ENCODE assay signal across 22 cellular contexts in the genomic region with DNA sequence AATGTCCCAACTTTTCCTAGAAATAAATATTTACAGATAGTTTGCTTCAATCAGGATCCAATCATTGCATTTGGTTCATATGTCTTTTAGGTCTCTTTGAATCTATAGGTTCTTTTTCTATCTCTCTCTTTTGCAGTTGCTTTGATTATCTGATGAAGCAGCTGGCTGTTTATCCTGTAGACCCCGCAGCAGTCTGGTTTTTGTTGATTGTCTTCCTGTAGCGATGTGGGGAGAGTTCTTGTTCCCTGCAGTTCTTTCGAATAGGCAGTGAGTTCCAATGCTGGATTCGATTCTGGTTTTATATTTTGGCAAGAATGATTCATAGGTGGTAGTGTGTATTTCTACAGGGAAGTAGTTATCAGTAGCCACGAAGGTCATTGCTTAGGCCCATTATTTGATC. TPM values are rescaled to one million over a fixed set of nuclear protein-coding genes. Genes with fewer than 3 reads are reported as not detected.
DNase-seq lines count a peak whose midpoint lies in the region; ATAC-seq lines count a peak whose summit lies in the region.
"Had no signal": no experiment of that assay in that cellular context is flagged by ENCODE, and none has a peak within 500 bp of the region (broad histone marks: within the 10 kb centered on the region; RNA-seq: fewer than 3 reads in every experiment).

No MANE protein-coding gene starts in this region.

- H3K27ac Mint-ChIP-seq in activated T-helper 17 cell treated with anti-CD3 and anti-CD28 coated beads, Interleukin-2, amount 50 U/mL, for 72 hours: peak overlapping the region; percentile 17
- no peak overlapping the region for H3K27ac Mint-ChIP-seq in activated CD8-positive, alpha-beta memory T cell treated with anti-CD3 and anti-CD28 coated beads, Interleukin-2, amount 10 ng/mL, durations not matched to agents 7 days and 5 days
- H3K27ac Mint-ChIP-seq: CD8-positive, alpha-beta T cell had no signal

- no peak overlapping the region for H3K9ac ChIP-seq in BLaER1 treated with 17β-estradiol and CSF1 and Interleukin-3, amounts not matched to agents 10 nM and 100 nM
- H3K9ac ChIP-seq in Karpas-422 (ENCODE audit: low read length): peak overlapping the region; percentile 50; the same call in 1 of the 2 replicates

- no peak overlapping the region for H3K27ac ChIP-seq in BLaER1 treated with 17β-estradiol and CSF1 and Interleukin-3, amounts not matched to agents 10 nM and 100 nM
- H3K27ac ChIP-seq in Karpas-422 (ENCODE audit: low read length) (peak overlapping the region; percentile 78), mesodermal cell (ENCODE audit: low read depth, low read length, severe bottlenecking) (peak overlapping the region; percentile 69)
- H3K27ac ChIP-seq: SJSA1 had no signal

- peaks cover 0 to 20% (median 3%) of the 10 kb centered on the region in 11 experiments; a peak in 7 of 22 replicates for H4K20me1 ChIP-seq in BLaER1 treated with 17β-estradiol and CSF1 and Interleukin-3, amounts not matched to agents 10 nM and 100 nM
- no peaks in the 10 kb centered on the region for H4K20me1 ChIP-seq in Karpas-422 (ENCODE audit: insufficient read depth, low read depth, low read length)

- no peaks in the 10 kb centered on the region for H3K36me3 Mint-ChIP-seq in activated T-helper 17 cell treated with anti-CD3 and anti-CD28 coated beads, Interleukin-2, amount 50 U/mL, for 72 hours (ENCODE audit: low read depth)
- no peaks in the 10 kb centered on the region for H3K36me3 Mint-ChIP-seq in activated CD8-positive, alpha-beta memory T cell treated with anti-CD3 and anti-CD28 coated beads, Interleukin-2, amount 10 ng/mL, durations not matched to agents 7 days and 5 days
- H3K36me3 Mint-ChIP-seq: CD8-positive, alpha-beta T cell had no signal

- no peaks in the 10 kb centered on the region for H3K4me1 Mint-ChIP-seq in activated T-helper 17 cell treated with anti-CD3 and anti-CD28 coated beads, Interleukin-2, amount 50 U/mL, for 72 hours
- H3K4me1 Mint-ChIP-seq in activated CD8-positive, alpha-beta memory T cell treated with anti-CD3 and anti-CD28 coated beads, Interleukin-2, amount 10 ng/mL, durations not matched to agents 7 days and 5 days: no peaks in the 10 kb centered on the region

- WGBS in mesodermal cell (ENCODE audit: insufficient coverage in 2 of 2), 2 experiments: 70% methylated on average over 2 of the region's 5 CpGs; no CpG with 5 or more reads in 1 of the 2 experiments

- H3K9me2 ChIP-seq in Karpas-422 (replicated peaks; ENCODE audit: insufficient read depth, low read length): no peaks in the 10 kb centered on the region

- H3K9me3 ChIP-seq in BLaER1 treated with 17β-estradiol and CSF1 and Interleukin-3, amounts not matched to agents 10 nM and 100 nM (replicated peaks in 1 of 11): no peaks in the 10 kb centered on the region
- H3K9me3 ChIP-seq in Karpas-422 (ENCODE audit: low read length) (no peaks in the 10 kb centered on the region), mesodermal cell (ENCODE audit: control insufficient read depth, low read length) (no peaks in the 10 kb centered on the region)
- H3K9me3 ChIP-seq: SJSA1 had no signal

- no peaks in the 10 kb centered on the region for H3K36me3 ChIP-seq in BLaER1 treated with 17β-estradiol and CSF1 and Interleukin-3, amounts not matched to agents 10 nM and 100 nM
- no peaks in the 10 kb centered on the region for H3K36me3 ChIP-seq in Karpas-422 (ENCODE audit: insufficient read depth, low read length)
- no peaks in the 10 kb centered on the region for H3K36me3 ChIP-seq in mesodermal cell (ENCODE audit: control insufficient read depth, insufficient read depth, low read length)
- H3K36me3 ChIP-seq: SJSA1 had no signal

- no peak for ATAC-seq in activated T-helper 17 cell treated with anti-CD3 and anti-CD28 coated beads, Interleukin-2, amount 50 U/mL, for 72 hours (replicated peaks)
- ATAC-seq in activated CD8-positive, alpha-beta memory T cell treated with anti-CD3 and anti-CD28 coated beads, Interleukin-2, amount 10 ng/mL, durations not matched to agents 7 days and 5 days: no peak
- ATAC-seq: CD8-positive, alpha-beta T cell; HCT116; Right ventricle myocardium inferior had no signal

- DNase-seq in Karpas-422: no peak
- no peak for DNase-seq in stimulated activated naive CD4-positive, alpha-beta T cell (lab: John Stamatoyannopoulos, UW)
- DNase-seq in NCI-H1105 (lab: John Stamatoyannopoulos, UW): no peak
- DNase-seq in activated CD8-positive, alpha-beta memory T cell treated with anti-CD3 and anti-CD28 coated beads, Interleukin-2, amount 10 ng/mL, durations not matched to agents 7 days and 5 days: no peak
- DNase-seq: C1 segment of cervical spinal cord; CD8-positive, alpha-beta T cell; DND-41; IMR-90; MV-4-11; NCI-H1417; NCI-H1930; NCI-H2227 treated with DMSO at 0.1 percent for 48 hours; NCI-H510A treated with DMSO at 0.1 percent for 48 hours; NCI-H774 had no signal

- no peak overlapping the region for H3K4me3 Mint-ChIP-seq in activated T-helper 17 cell treated with anti-CD3 and anti-CD28 coated beads, Interleukin-2, amount 50 U/mL, for 72 hours
- no peak overlapping the region for H3K4me3 Mint-ChIP-seq in activated CD8-positive, alpha-beta memory T cell treated with anti-CD3 and anti-CD28 coated beads, Interleukin-2, amount 10 ng/mL, durations not matched to agents 7 days and 5 days
- H3K4me3 Mint-ChIP-seq: CD8-positive, alpha-beta T cell had no signal

- H3K4me3 ChIP-seq in BLaER1 treated with 17β-estradiol and CSF1 and Interleukin-3, amounts not matched to agents 10 nM and 100 nM: no peak overlapping the region
- H3K4me3 ChIP-seq in Karpas-422 (ENCODE audit: low read length) (0 out of 2 replicates have a peak overlapping the region, but pooled peaks have one; percentile 12), mesodermal cell (ENCODE audit: extremely low read depth, insufficient read depth, low read length, poor library complexity, severe bottlenecking) (no peak overlapping the region)
- H3K4me3 ChIP-seq: SJSA1 had no signal

- no peaks in the 10 kb centered on the region for H3K9me3 Mint-ChIP-seq in activated T-helper 17 cell treated with anti-CD3 and anti-CD28 coated beads, Interleukin-2, amount 50 U/mL, for 72 hours
- no peaks in the 10 kb centered on the region for H3K9me3 Mint-ChIP-seq in activated CD8-positive, alpha-beta memory T cell treated with anti-CD3 and anti-CD28 coated beads, Interleukin-2, amount 10 ng/mL, durations not matched to agents 7 days and 5 days (ENCODE audit: low read depth)
- H3K9me3 Mint-ChIP-seq: CD8-positive, alpha-beta T cell had no signal

- CTCF ChIA-PET in activated CD8-positive, alpha-beta memory T cell treated with anti-CD3 and anti-CD28 coated beads, Interleukin-2, amount 10 ng/mL, durations not matched to agents 7 days and 5 days (lab: Charles Lee): no interaction called here

- H3K4me1 ChIP-seq in BLaER1 treated with 17β-estradiol and CSF1 and Interleukin-3, amounts not matched to agents 10 nM and 100 nM: peaks cover 5 to 23% (median 20%) of the 10 kb centered on the region in 10 experiments
- H3K4me1 ChIP-seq in Karpas-422 (ENCODE audit: low read length) (peaks cover 61% of the 10 kb centered on the region), mesodermal cell (ENCODE audit: control insufficient read depth, insufficient read depth, low read length, poor library complexity, severe bottlenecking) (peaks cover 24% of the 10 kb centered on the region)
- H3K4me1 ChIP-seq: SJSA1 had no signal

- H3K27me3 ChIP-seq in BLaER1 treated with 17β-estradiol and CSF1 and Interleukin-3, amounts not matched to agents 10 nM and 100 nM: peaks cover 23 to 64% (median 53%) of the 10 kb centered on the region in 11 experiments
- H3K27me3 ChIP-seq in Karpas-422 (ENCODE audit: low read length): no peaks in the 10 kb centered on the region
- H3K27me3 ChIP-seq: SJSA1 had no signal

- no peak overlapping the region for H2AFZ ChIP-seq in Karpas-422 (ENCODE audit: low read length)

- H3K4me2 ChIP-seq in BLaER1 treated with 17β-estradiol and CSF1 and Interleukin-3, amounts not matched to agents 10 nM and 100 nM: peak overlapping the region in 7 of 11 experiments; percentile 58 to 89 (median 81); a peak in 12 of 22 replicates
- H3K4me2 ChIP-seq in Karpas-422 (ENCODE audit: low read depth, low read length, poor library complexity, severe bottlenecking): peak overlapping the region; percentile 51

- no peaks in the 10 kb centered on the region for H3K79me2 ChIP-seq in Karpas-422 (ENCODE audit: low read length)

- peaks cover 4% of the 10 kb centered on the region for H3K27me3 Mint-ChIP-seq in activated T-helper 17 cell treated with anti-CD3 and anti-CD28 coated beads, Interleukin-2, amount 50 U/mL, for 72 hours
- H3K27me3 Mint-ChIP-seq in activated CD8-positive, alpha-beta memory T cell treated with anti-CD3 and anti-CD28 coated beads, Interleukin-2, amount 10 ng/mL, durations not matched to agents 7 days and 5 days: peaks cover 8% of the 10 kb centered on the region

RNA-seq across cellular contexts. Expression of a gene that starts 7.4 kb away (rescaled TPM):
- total RNA-seq in Karpas-422 (2014; rRNA removed; shearing (Covaris generic); ENCODE audit: low replicate concordance): 9.2 and 20.8 TPM in 2 replicates
- under 1 TPM in 1 of 2 donors, not detected in 1; 0.15 TPM for total RNA-seq in activated T-helper 17 cell treated with anti-CD3 and anti-CD28 coated beads, Interleukin-2, amount 50 U/mL, for 72 hours
- polyA plus RNA-seq in mesodermal cell (2013, experiment 1 of 2): 4.7 TPM
- 2.9 TPM for polyA plus RNA-seq in mesodermal cell (2013, experiment 2 of 2)
- not detected for total RNA-seq in activated CD8-positive, alpha-beta memory T cell treated with anti-CD3 and anti-CD28 coated beads, Interleukin-2, amount 10 ng/mL, durations not matched to agents 7 days and 5 days
- total RNA-seq: CD8-positive, alpha-beta T cell; G401; IMR-90; M059J; Right ventricle myocardium inferior; SJSA1 had no signal
- polyA plus RNA-seq: IMR-90 had no signal

RNA-seq across cellular contexts. Expression of a gene that starts 29.5 kb away (rescaled TPM):
- 20.6 and 25.2 TPM in 2 replicates for total RNA-seq in Karpas-422 (2014; rRNA removed; shearing (Covaris generic); ENCODE audit: low replicate concordance)
- total RNA-seq in activated T-helper 17 cell treated with anti-CD3 and anti-CD28 coated beads, Interleukin-2, amount 50 U/mL, for 72 hours: 10 to 100 TPM; 20.3 to 23.9 TPM
- 48.0 TPM for polyA plus RNA-seq in mesodermal cell (2013, experiment 1 of 2)
- 47.7 TPM for polyA plus RNA-seq in mesodermal cell (2013, experiment 2 of 2)
- 10 to 100 TPM; 19.4 to 20.0 TPM for total RNA-seq in activated CD8-positive, alpha-beta memory T cell treated with anti-CD3 and anti-CD28 coated beads, Interleukin-2, amount 10 ng/mL, durations not matched to agents 7 days and 5 days

Comparison
In these comparisons a context has a peak if more than half of its experiments do, and no peak if none do; other contexts are left out.
1. H3K27ac ChIP-seq: peak in Karpas-422 (single experiment) and mesodermal cell (single experiment); none in BLaER1 treated with 17β-estradiol and CSF1 and Interleukin-3, amounts not matched to agents 10 nM and 100 nM (0 of 11).